In genomic region chr17:36194164-36194563, GRCh38 we compare ENCODE assay signal across 14 cellular contexts. TPM values are rescaled to one million over a fixed set of nuclear protein-coding genes. Genes with fewer than 3 reads are reported as not detected.
"Had no signal": no experiment of that assay in that cellular context is flagged by ENCODE, and none has a peak within 500 bp of the region (broad histone marks: within the 10 kb centered on the region; RNA-seq: fewer than 3 reads in every experiment).

No MANE protein-coding gene starts in this region.

RNA-seq across cellular contexts. Expression of gene CCL3L1, which starts 2.4 kb away (rescaled TPM):
- total RNA-seq: kidney epithelial cell, lower leg skin, mesothelial cell of epicardium, myocyte, osteocyte, posterior vena cava, testis, thyroid gland, vagina had no signal

RNA-seq across cellular contexts. Expression of gene CCL4L2, which starts 16.7 kb away (rescaled TPM):
- total RNA-seq: kidney epithelial cell, mesothelial cell of epicardium, myocyte, neural crest cell, osteocyte, posterior vena cava, psoas muscle, smooth muscle cell had no signal

RNA-seq across cellular contexts. Expression of gene TBC1D3B, which starts 17.7 kb away (rescaled TPM):
- total RNA-seq: kidney epithelial cell, mononuclear cell, skeletal muscle tissue, smooth muscle cell had no signal
